In the genomic region with DNA sequence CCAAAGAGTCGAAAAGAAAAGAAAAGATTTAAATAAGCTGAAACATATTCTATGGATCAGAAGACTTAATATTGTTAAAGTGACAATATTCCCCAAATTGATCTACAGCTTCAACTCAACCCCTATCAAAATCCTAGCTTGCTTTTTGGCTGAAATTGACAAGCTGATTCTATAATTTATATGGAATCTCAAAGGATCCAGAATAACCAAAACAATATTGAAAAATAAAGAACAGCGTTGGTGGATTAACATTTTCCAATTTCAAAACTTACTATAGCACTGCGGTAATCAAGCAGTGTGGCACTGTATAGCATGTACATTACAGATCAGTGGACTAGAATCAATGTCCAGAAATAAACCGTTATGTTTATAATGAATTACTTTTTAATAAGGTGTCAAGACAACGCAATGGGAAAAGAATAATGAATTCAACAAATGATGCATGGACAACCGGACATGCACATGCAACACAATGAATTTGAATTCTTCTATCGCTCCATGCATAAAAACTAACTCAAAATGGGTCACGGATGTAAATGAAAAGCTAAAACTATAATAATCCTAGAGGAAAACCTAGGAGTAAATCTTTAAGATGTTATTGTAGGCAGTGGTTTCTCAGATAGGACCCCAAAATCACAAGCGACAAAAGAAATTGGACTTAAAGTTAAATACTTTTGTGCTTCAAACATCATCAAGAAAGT, we compare ENCODE assay signal across 18 cellular contexts. TPM values are rescaled to one million over a fixed set of nuclear protein-coding genes. Genes with fewer than 3 reads are reported as not detected.
DNase-seq lines count a peak whose midpoint lies in the region; ATAC-seq, FAIRE-seq and TF ChIP-seq lines count a peak whose summit lies in the region.
"Had no signal": no experiment of that assay in that cellular context is flagged by ENCODE, and none has a peak within 500 bp of the region (broad histone marks: within the 10 kb centered on the region; RNA-seq: fewer than 3 reads in every experiment).

No MANE protein-coding gene starts in this region.

- H3F3A ChIP-seq in neural progenitor cell (ENCODE audit: low read depth) = peaks cover 4% of the 10 kb centered on the region

- H3K4me3 ChIP-seq in KMS-11 (IDR thresholded peaks at IDR 0.05; ENCODE audit: insufficient read depth, low read depth, low read length) (no peak overlapping the region), GM12878 (peak overlapping the region; percentile 74), neural progenitor cell (peak overlapping the region; percentile 60), HAP-1 (no peak overlapping the region)

- H3K4me1 ChIP-seq in KMS-11 (ENCODE audit: low read depth, poor library complexity, severe bottlenecking) (peaks cover 40% of the 10 kb centered on the region), GM12878 (ENCODE audit: control insufficient read depth, insufficient read depth, low read length) (peaks cover 22% of the 10 kb centered on the region), neural progenitor cell (peaks cover 9% of the 10 kb centered on the region), HAP-1 (peaks cover 8% of the 10 kb centered on the region)

- H3K27me3 ChIP-seq in KMS-11 (ENCODE audit: insufficient read depth, low read depth) (no peaks in the 10 kb centered on the region; the same call in 1 of the 2 replicates), GM12878 (replicated peaks in 1 of 2; ENCODE audit: control insufficient read depth in 2 of 2, insufficient read depth in 2 of 2, low read length in 1 of 2) (no peaks in the 10 kb centered on the region), neural progenitor cell (peaks cover 97% of the 10 kb centered on the region), HAP-1 (ENCODE audit: low read depth) (peaks cover 12% of the 10 kb centered on the region)

- TF ChIP-seq CTCF in KMS-11 (conservative IDR thresholded peaks at IDR 0.05; ENCODE audit: low read depth, low read length) (no peak), GM12878 (IDR thresholded peaks at IDR 0.05 in 2 of 3, conservative IDR thresholded peaks at IDR 0.05 in 1 of 3; ENCODE audit: control insufficient read depth in 2 of 3, extremely low read depth in 1 of 3, insufficient read depth in 1 of 3, low read depth in 3 of 3, low read length in 3 of 3) (no peak), neural progenitor cell (IDR thresholded peaks at IDR 0.05) (no peak)

- H3K4me3 Mint-ChIP-seq in T-helper 1 cell treated with Interleukin-12 subunit alpha and Interleukin-12 subunit beta and Interleukin-4 antibody, amounts not matched to agents 30 μg/mL and 1 μg/mL, for 36 hours = peak overlapping the region; percentile 88
- H3K4me3 Mint-ChIP-seq in neural progenitor cell = peak overlapping the region; percentile 84

- in situ Hi-C loops in GM12878 (cut with MboI) (no loop called here), HAP-1 (cut with MboI; ENCODE audit: low sequenced_read_pairs) (no loop called here)

- H3K9me3 ChIP-seq in GM12878 (replicated peaks; ENCODE audit: control insufficient read depth, insufficient read depth, low read length) (no peaks in the 10 kb centered on the region), neural progenitor cell (ENCODE audit: low read depth) (no peaks in the 10 kb centered on the region), HAP-1 (no peaks in the 10 kb centered on the region)

- H3K9ac ChIP-seq in KMS-11 (no peak overlapping the region), GM12878 (ENCODE audit: control insufficient read depth, insufficient read depth, low read length) (peak overlapping the region; percentile 32; the same call in 1 of the 2 replicates), neural progenitor cell (no peak overlapping the region)

- TSS peak; percentile 60 for BruUV-seq in GM12878 (replicated peaks; lab: Mats Ljungman, UMichigan)

- intact Hi-C loops in GM12878 (cut with micrococcal nuclease; ENCODE audit: unreplicated experiment) = loop anchor here (2.0 to 10.0 kb wide), 2 partner anchors 122 to 408 kb away; no protein-coding TSS in a partner anchor

- H3K4me2 ChIP-seq in KMS-11 (peak overlapping the region; percentile 88), GM12878 (ENCODE audit: control insufficient read depth, insufficient read depth) (peak overlapping the region; percentile 47; the same call in 1 of the 2 replicates), neural progenitor cell (no peak overlapping the region)

- no peak overlapping the region for H2AFZ ChIP-seq in KMS-11 (ENCODE audit: low read depth)
- no peak overlapping the region for H2AFZ ChIP-seq in GM12878 (ENCODE audit: control insufficient read depth, low read depth, low read length)
- no peak overlapping the region for H2AFZ ChIP-seq in neural progenitor cell (replicated peaks)

- no peak for TF ChIP-seq RAD21 in GM12878 (IDR thresholded peaks at IDR 0.05; ENCODE audit: insufficient read depth, low read depth, low read length)

- no peak for DNase-seq in T-helper 1 cell
- DNase-seq in GM12878 (ENCODE audit: low read depth, low spot score) = no peak
- no peak for DNase-seq in neural progenitor cell (ENCODE audit: low spot score)
- no peak for DNase-seq in HAP-1 (ENCODE audit: low spot score in 2 of 2)
- no peak for DNase-seq in NCI-H526 treated with DMSO at 0.1 percent for 48 hours (lab: John Stamatoyannopoulos, UW)
- DNase-seq: cortex of kidney, kidney glomerular epithelial cell, midbrain, NCI-H2029, NCI-H524 treated with DMSO at 0.1 percent for 48 hours had no signal

- RAD21 ChIA-PET in GM12878 (lab: Charles Lee; ENCODE audit: unreplicated experiment) = interaction anchor here (0.9 kb wide), 1 partner anchor 36 kb away, joined by 3 read pairs; no protein-coding TSS in a partner anchor

- H3K27ac ChIP-seq in KMS-11 = no peak overlapping the region
- peak overlapping the region; percentile 13; the same call in 1 of the 2 replicates for H3K27ac ChIP-seq in GM12878 (ENCODE audit: control insufficient read depth, insufficient read depth)
- H3K27ac ChIP-seq in neural progenitor cell = no peak overlapping the region
- H3K27ac ChIP-seq: 22Rv1 had no signal

- H3K4me1 Mint-ChIP-seq in T-helper 1 cell treated with Interleukin-12 subunit alpha and Interleukin-12 subunit beta and Interleukin-4 antibody, amounts not matched to agents 30 μg/mL and 1 μg/mL, for 36 hours (ENCODE audit: low read depth) = peaks cover 29% of the 10 kb centered on the region
- H3K4me1 Mint-ChIP-seq in neural progenitor cell = peaks cover 8% of the 10 kb centered on the region

- FAIRE-seq in GM12878 (lab: Jason Lieb, UNC) = peak; percentile 69

- POLR2A ChIA-PET in GM12878 (lab: Charles Lee) = no interaction called here

- peaks cover 7% of the 10 kb centered on the region for H3K36me3 Mint-ChIP-seq in T-helper 1 cell treated with Interleukin-12 subunit alpha and Interleukin-12 subunit beta and Interleukin-4 antibody, amounts not matched to agents 30 μg/mL and 1 μg/mL, for 36 hours (ENCODE audit: low read depth)
- H3K36me3 Mint-ChIP-seq in neural progenitor cell = peaks cover 2% of the 10 kb centered on the region

- no peak for TF ChIP-seq EP300 in GM12878 (IDR thresholded peaks at IDR 0.05; ENCODE audit: borderline replicate concordance in 1 of 2, control insufficient read depth in 1 of 2, low read depth in 2 of 2, low read length in 2 of 2)

- H3K27me3 Mint-ChIP-seq in T-helper 1 cell treated with Interleukin-12 subunit alpha and Interleukin-12 subunit beta and Interleukin-4 antibody, amounts not matched to agents 30 μg/mL and 1 μg/mL, for 36 hours (ENCODE audit: low read depth) = peaks cover 73% of the 10 kb centered on the region
- peaks cover 46% of the 10 kb centered on the region for H3K27me3 Mint-ChIP-seq in neural progenitor cell (ENCODE audit: insufficient read depth, low read depth)

- SMC1A ChIA-PET in GM12878 (lab: Charles Lee; ENCODE audit: uncharacterized antibody, unreplicated experiment) = interaction anchor here (3.6 kb wide), 1 partner anchor 89 kb away, joined by 14 read pairs; no protein-coding TSS in a partner anchor

- H4K20me1 ChIP-seq in KMS-11 (ENCODE audit: insufficient read depth) (no peaks in the 10 kb centered on the region), GM12878 (ENCODE audit: control insufficient read depth, insufficient read depth) (no peaks in the 10 kb centered on the region), neural progenitor cell (ENCODE audit: low read depth) (no peaks in the 10 kb centered on the region)

- 94% methylated on average over 9 of the region's 9 CpGs for WGBS in GM12878 (ENCODE audit: insufficient coverage, insufficient replicate concordance, low lambda C conversion rate, missing lambda C conversion rate)

- H3K36me3 ChIP-seq in KMS-11 (ENCODE audit: insufficient read depth) (no peaks in the 10 kb centered on the region), GM12878 (ENCODE audit: control insufficient read depth in 2 of 2, insufficient read depth in 2 of 2, low read length in 1 of 2) (no peaks in the 10 kb centered on the region), neural progenitor cell (no peaks in the 10 kb centered on the region), HAP-1 (replicated peaks) (no peaks in the 10 kb centered on the region)

- no peak for TF ChIP-seq POLR2A in GM12878 (IDR thresholded peaks at IDR 0.05; ENCODE audit: low read depth, low read length)

- no peak overlapping the region for H3K27ac Mint-ChIP-seq in T-helper 1 cell treated with Interleukin-12 subunit alpha and Interleukin-12 subunit beta and Interleukin-4 antibody, amounts not matched to agents 30 μg/mL and 1 μg/mL, for 36 hours
- H3K27ac Mint-ChIP-seq in neural progenitor cell = no peak overlapping the region
- H3K27ac Mint-ChIP-seq: activated T-helper 2 cell treated with anti-CD3 and anti-CD28 coated beads, Interferon-gamma antibody, Interleukin-2, Interleukin-4, amounts not matched to agents 10 μg/mL and 5 μg/mL and 100 μg/mL, durations not matched to agents 14 hours and 24 hours and 36 hours had no signal

- H3K79me2 ChIP-seq in KMS-11 (ENCODE audit: insufficient read depth, low read depth) (no peaks in the 10 kb centered on the region), GM12878 (ENCODE audit: control insufficient read depth, insufficient read depth, low read length) (peaks cover 34% of the 10 kb centered on the region), neural progenitor cell (ENCODE audit: low read depth) (no peaks in the 10 kb centered on the region)

- no peaks in the 10 kb centered on the region for H3K9me3 Mint-ChIP-seq in T-helper 1 cell treated with Interleukin-12 subunit alpha and Interleukin-12 subunit beta and Interleukin-4 antibody, amounts not matched to agents 30 μg/mL and 1 μg/mL, for 36 hours
- H3K9me3 Mint-ChIP-seq in neural progenitor cell = peaks cover 2% of the 10 kb centered on the region
- H3K9me3 Mint-ChIP-seq: activated T-helper 2 cell treated with anti-CD3 and anti-CD28 coated beads, Interferon-gamma antibody, Interleukin-2, Interleukin-4, amounts not matched to agents 10 μg/mL and 5 μg/mL and 100 μg/mL, durations not matched to agents 14 hours and 24 hours and 36 hours had no signal

- CTCF ChIA-PET in GM12878 (lab: Yijun Ruan, JAX) = no interaction called here

- ATAC-seq in GM12878 (no peak), GM19035 (IDR thresholded peaks at IDR 0.05; ENCODE audit: unreplicated experiment) (no peak)

RNA-seq across cellular contexts. Expression of a gene that starts 1.6 kb away (rescaled TPM):
- total RNA-seq in GM12878 (2013; cell fraction: nucleolus; rRNA removed) = 41.8 and 52.8 TPM in 2 replicates
- total RNA-seq in GM12878 (2014; rRNA removed) (67.1 and 72.5 TPM in 2 replicates), GM12878 (2014; rRNA removed; fragmentation: Illumina TruSeq; extraction: Trizol) (29.0 and 29.8 TPM in 2 replicates), GM12878 (2021) (62.4 and 69.0 TPM in 2 replicates), neural progenitor cell (ENCODE audit: low replicate concordance) (0.96 and 1.6 TPM in 2 replicates)
- 20.4 TPM for polyA plus RNA-seq in GM12878 (2011; ENCODE audit: low read depth)
- polyA plus RNA-seq in GM12878 (2011; rRNA removed) (0.33 and 0.43 TPM in 2 replicates), GM12878 (2014; fragmentation: Illumina TruSeq; extraction: Trizol) (27.6 and 49.5 TPM in 2 replicates), GM12878 (2014; fragmentation: Nextera tagmentation; extraction: Ambion mirVana) (1 to 10 TPM; 3.3 to 6.5 TPM), GM12878 (2014; rRNA removed) (102 and 104 TPM in 2 replicates), GM12878 (2016; fragmentation: Nextera tagmentation; extraction: Ambion mirVana) (10 to 100 TPM; 31.1 to 37.4 TPM)
- 0.55 and 0.76 TPM in 2 replicates for polyA plus RNA-seq in GM12878 (2011; cell fraction: cytosol; rRNA removed)
- 2.6 and 4.4 TPM in 2 replicates for polyA plus RNA-seq in GM12878 (2011; cell fraction: nucleus; rRNA removed)
- 48.8 and 49.2 TPM in 2 replicates for polyA plus RNA-seq in GM12878 (2012)
- 0.15 and 1.2 TPM in 2 replicates for polyA minus RNA-seq in GM12878 (2011; rRNA and poly(A)+ RNA removed)
- not detected in 2 replicates for polyA minus RNA-seq in GM12878 (2011; cell fraction: cytosol; rRNA and poly(A)+ RNA removed)
- polyA minus RNA-seq in GM12878 (2011; cell fraction: nucleus; rRNA and poly(A)+ RNA removed) = 0.24 and 1.4 TPM in 2 replicates
- total RNA-seq: MCF 10A, RPMI7951 had no signal

RNA-seq across cellular contexts. Expression of a gene that starts 57.0 kb away (rescaled TPM):
- not detected in 2 replicates for total RNA-seq in GM12878 (2013; cell fraction: nucleolus; rRNA removed)
- 0.56 and 0.76 TPM in 2 replicates for total RNA-seq in GM12878 (2014; rRNA removed)
- 0.27 and 0.51 TPM in 2 replicates for total RNA-seq in GM12878 (2014; rRNA removed; fragmentation: Illumina TruSeq; extraction: Trizol)
- 0.23 and 0.29 TPM in 2 replicates for total RNA-seq in GM12878 (2021)
- 0.21 TPM for polyA plus RNA-seq in GM12878 (2011; ENCODE audit: low read depth)
- polyA plus RNA-seq in GM12878 (2011; rRNA removed) = not detected in 2 replicates
- not detected in 2 replicates for polyA plus RNA-seq in GM12878 (2011; cell fraction: cytosol; rRNA removed)
- polyA plus RNA-seq in GM12878 (2011; cell fraction: nucleus; rRNA removed) = 0.04 and 0.09 TPM in 2 replicates
- 0.24 and 0.26 TPM in 2 replicates for polyA plus RNA-seq in GM12878 (2012)
- 0.31 and 0.89 TPM in 2 replicates for polyA plus RNA-seq in GM12878 (2014; fragmentation: Illumina TruSeq; extraction: Trizol)
- polyA plus RNA-seq in GM12878 (2014; fragmentation: Nextera tagmentation; extraction: Ambion mirVana) = under 1 TPM; 0.26 to 0.40 TPM
- polyA plus RNA-seq in GM12878 (2014; rRNA removed) = 0.41 and 0.44 TPM in 2 replicates
- under 1 TPM; 0.14 to 0.21 TPM for polyA plus RNA-seq in GM12878 (2016; fragmentation: Nextera tagmentation; extraction: Ambion mirVana)
- not detected in 2 replicates for polyA minus RNA-seq in GM12878 (2011; rRNA and poly(A)+ RNA removed)
- polyA minus RNA-seq in GM12878 (2011; cell fraction: cytosol; rRNA and poly(A)+ RNA removed) = not detected in 2 replicates
- not detected in 2 replicates for polyA minus RNA-seq in GM12878 (2011; cell fraction: nucleus; rRNA and poly(A)+ RNA removed)
- total RNA-seq in neural progenitor cell (ENCODE audit: low replicate concordance) = 0.93 and 1.5 TPM in 2 replicates
- total RNA-seq: activated T-helper 2 cell treated with anti-CD3 and anti-CD28 coated beads, Interferon-gamma antibody, Interleukin-2, Interleukin-4, amounts not matched to agents 10 μg/mL and 5 μg/mL and 100 μg/mL, durations not matched to agents 14 hours and 24 hours and 36 hours; MCF 10A; RPMI7951; subcutaneous adipose tissue had no signal

Comparison
In these comparisons a context has a peak if more than half of its experiments do, and no peak if none do; other contexts are left out.
1. H3K4me3 ChIP-seq: peak in GM12878 (single experiment) and neural progenitor cell (single experiment); none in KMS-11 (single experiment) and HAP-1 (single experiment).
2. RNA of a gene that starts 1.6 kb away (total RNA-seq): 29.0 to 72.5 TPM in GM12878; 0.96 to 1.6 TPM in neural progenitor cell; every median in the first group is over 10 times any median in the second.